7 cellular contexts compared by ENCODE assay signal in genomic region chr16:30367349-30368009, GRCh38. TPM values are rescaled to one million over a fixed set of nuclear protein-coding genes. Genes with fewer than 3 reads are reported as not detected.
A peak's percentile ranks its signal among the peaks of the same experiment; 100 is the strongest.
DNase-seq lines count a peak whose midpoint lies in the region; ATAC-seq and TF ChIP-seq lines count a peak whose summit lies in the region.
"Had no signal": no experiment of that assay in that cellular context is flagged by ENCODE, and none has a peak within 500 bp of the region (broad histone marks: within the 10 kb centered on the region; RNA-seq: fewer than 3 reads in every experiment).

No MANE protein-coding gene starts in this region.

- intact Hi-C loops in mammary epithelial cell (cut with micrococcal nuclease) = loop anchor here (1.0 to 2.0 kb wide), 2 partner anchors 33 to 41 kb away; no protein-coding TSS in a partner anchor

- TF ChIP-seq CTCF in HFF-Myc (IDR thresholded peaks at IDR 0.05; ENCODE audit: low read depth, low read length, missing control alignments) (no peak), mammary epithelial cell (conservative IDR thresholded peaks at IDR 0.05 in 1 of 2, IDR thresholded peaks at IDR 0.05 in 1 of 2; ENCODE audit: extremely low read depth in 1 of 2, insufficient read depth in 1 of 2, low read depth in 1 of 2, low read length in 2 of 2) (no peak), neutrophil (IDR thresholded peaks at IDR 0.05) (no peak)

- DNase-seq in HFF-Myc (ENCODE audit: extremely low read depth, low read depth) = no peak
- no peak for DNase-seq in mammary epithelial cell
- DNase-seq in cortex of kidney (lab: John Stamatoyannopoulos, UW) = no peak
- DNase-seq: occipital lobe had no signal

- no peak overlapping the region for H3K9ac ChIP-seq in mammary epithelial cell (ENCODE audit: insufficient read depth, low read length)

- H3K36me3 ChIP-seq in mammary epithelial cell (ENCODE audit: insufficient read depth, low read length) = peaks cover 9% of the 10 kb centered on the region
- H3K36me3 ChIP-seq in neutrophil = peaks cover 42% of the 10 kb centered on the region

- CTCF ChIA-PET in mammary epithelial cell (lab: Charles Lee; ENCODE audit: low non-redundant PET) = no interaction called here

- H3K27ac ChIP-seq in mammary epithelial cell (ENCODE audit: insufficient read depth, low read depth, low read length) (no peak overlapping the region), neutrophil (peak overlapping the region; percentile 89)

- ATAC-seq in GM18861 (IDR thresholded peaks at IDR 0.05; ENCODE audit: unreplicated experiment) = no peak
- ATAC-seq in GM19035 (IDR thresholded peaks at IDR 0.05; ENCODE audit: unreplicated experiment) = no peak

- peaks cover 2% of the 10 kb centered on the region for H4K20me1 ChIP-seq in mammary epithelial cell (ENCODE audit: insufficient read depth, low read length)

- 89% methylated on average over 6 of the region's 10 CpGs for WGBS in mammary epithelial cell (ENCODE audit: low coverage, missing lambda C conversion rate)

- BruUV-seq in mammary epithelial cell (replicated peaks; lab: Mats Ljungman, UMichigan) = no TSS peak

- H2AFZ ChIP-seq in mammary epithelial cell (ENCODE audit: low read depth, low read length) = no peak overlapping the region

- H3K9me3 ChIP-seq in mammary epithelial cell (replicated peaks; ENCODE audit: insufficient read depth, low read length) = no peaks in the 10 kb centered on the region
- no peaks in the 10 kb centered on the region for H3K9me3 ChIP-seq in neutrophil

- peak overlapping the region; percentile 88 for H3K4me3 ChIP-seq in HFF-Myc (replicated peaks; ENCODE audit: low read depth, low read length)
- peak overlapping the region; percentile 74 to 79 (median 75) for H3K4me3 ChIP-seq in mammary epithelial cell (replicated peaks in 1 of 3; ENCODE audit: insufficient read depth in 1 of 3, low read depth in 2 of 3, low read length in 3 of 3)
- peak overlapping the region; percentile 81 to 96 for H3K4me3 ChIP-seq in neutrophil (ENCODE audit: low read depth in 1 of 2, low read length in 1 of 2)

- H3K4me1 ChIP-seq in mammary epithelial cell (ENCODE audit: insufficient read depth, low read length) (peaks cover 13% of the 10 kb centered on the region), neutrophil (ENCODE audit: control insufficient read depth in 1 of 2, insufficient read depth in 1 of 2, low read depth in 1 of 2, low read length in 1 of 2) (peaks cover 34 to 39% of the 10 kb centered on the region in 2 experiments)

- dilution Hi-C loops in mammary epithelial cell (cut with HindIII; ENCODE audit: low sequenced_read_pairs) = loop anchor here (10.0 to 25.0 kb wide), 2 partner anchors 313 to 405 kb away; partner anchors contain the start of genes TAOK2 and TMEM219

- peak overlapping the region; percentile 94 for H3K4me2 ChIP-seq in mammary epithelial cell (ENCODE audit: insufficient read depth, low read depth, low read length)

- in situ Hi-C loops in mammary epithelial cell (cut with MboI; ENCODE audit: low sequenced_read_pairs in 2 of 2) = no loop called here

- H3K27me3 ChIP-seq in mammary epithelial cell (ENCODE audit: insufficient read depth, low read length) (no peaks in the 10 kb centered on the region), neutrophil (no peaks in the 10 kb centered on the region)

- peaks cover 76% of the 10 kb centered on the region for H3K79me2 ChIP-seq in mammary epithelial cell (ENCODE audit: insufficient read depth, low read length)

RNA-seq across cellular contexts. Expression of gene TBC1D10B, which starts 2.8 kb away (rescaled TPM):
- 10 to 100 TPM; 27.3 to 45.5 TPM for total RNA-seq in mammary epithelial cell
- 26.3 TPM for polyA plus RNA-seq in mammary epithelial cell
- polyA minus RNA-seq in mammary epithelial cell = 49.4 TPM

RNA-seq across cellular contexts. Expression of gene MYL11, which starts 7.1 kb away (rescaled TPM):
- not detected for total RNA-seq in mammary epithelial cell
- 0.29 TPM for polyA plus RNA-seq in mammary epithelial cell
- not detected for polyA minus RNA-seq in mammary epithelial cell

RNA-seq across cellular contexts. Expression of gene CD2BP2, which starts 12.4 kb away (rescaled TPM):
- 10 to 100 TPM; 38.3 to 55.2 TPM for total RNA-seq in mammary epithelial cell
- polyA plus RNA-seq in mammary epithelial cell = 30.8 TPM
- polyA minus RNA-seq in mammary epithelial cell = 18.2 TPM

RNA-seq across cellular contexts. Expression of gene SEPTIN1, which starts 14.9 kb away (rescaled TPM):
- total RNA-seq in mammary epithelial cell = 1 to 10 TPM in 1 of 2 donors, not detected in 1; 2.0 TPM
- 0.03 TPM for polyA plus RNA-seq in mammary epithelial cell
- not detected for polyA minus RNA-seq in mammary epithelial cell

RNA-seq across cellular contexts. Expression of gene ZNF48, which starts 27.7 kb away (rescaled TPM):
- total RNA-seq in mammary epithelial cell = 10 to 100 TPM in 1 of 2 donors, 1 to 10 TPM in 1; 8.8 to 17.7 TPM
- 4.7 TPM for polyA plus RNA-seq in mammary epithelial cell
- polyA minus RNA-seq in mammary epithelial cell = 17.0 TPM
